Comparison of ENCODE assay signal across 8 cellular contexts in the genomic region with DNA sequence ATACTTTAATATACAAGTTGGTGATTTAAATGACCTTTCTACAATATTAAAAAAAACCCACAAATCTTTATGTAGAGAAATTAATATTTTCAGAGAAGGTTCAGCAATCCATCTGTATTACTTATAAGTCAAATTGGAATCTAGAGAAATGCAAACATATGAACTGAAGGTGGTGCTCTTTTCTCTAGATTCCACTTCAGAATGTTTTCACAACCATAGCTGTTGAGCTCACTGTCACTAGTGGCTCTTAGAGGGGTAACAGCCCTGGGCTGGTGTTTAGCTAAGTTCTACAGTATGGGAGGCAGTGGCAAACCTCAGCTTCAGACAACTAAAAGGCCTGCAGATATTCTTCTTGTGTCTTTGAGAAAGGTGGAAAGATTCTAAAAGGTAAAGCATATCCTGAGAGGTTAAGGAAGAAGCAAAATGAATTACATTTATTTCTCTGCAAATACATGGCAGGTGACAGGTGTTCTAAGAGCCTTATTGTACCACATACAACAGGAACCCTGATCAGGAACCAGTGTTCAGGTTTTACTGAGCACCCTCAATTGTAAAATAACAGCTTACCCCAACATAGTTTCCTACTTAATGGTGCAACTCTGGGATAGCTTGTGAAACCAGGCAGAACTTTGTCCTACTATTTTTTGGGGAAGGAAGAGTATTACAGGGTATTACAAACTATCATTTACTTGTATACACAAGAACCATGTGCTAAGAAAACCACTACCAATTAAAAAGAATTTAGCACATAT. TPM values are rescaled to one million over a fixed set of nuclear protein-coding genes. Genes with fewer than 3 reads are reported as not detected.
DNase-seq lines count a peak whose midpoint lies in the region; ATAC-seq, FAIRE-seq and TF ChIP-seq lines count a peak whose summit lies in the region.

No MANE protein-coding gene starts in this region.

- H3K4me1 ChIP-seq in breast epithelium, result no peaks in the 10 kb centered on the region
- H3K4me1 ChIP-seq in PC-9 (replicated peaks; ENCODE audit: insufficient read depth), result no peaks in the 10 kb centered on the region
- H3K4me1 ChIP-seq in small intestine (ENCODE audit: control insufficient read depth in 2 of 2, insufficient read depth in 1 of 2, low read depth in 1 of 2, low read length in 1 of 2), result no peaks in the 10 kb centered on the region
- no peaks in the 10 kb centered on the region for H3K4me1 ChIP-seq in esophagus muscularis mucosa
- no peaks in the 10 kb centered on the region for H3K4me1 ChIP-seq in gastrocnemius medialis

- no peaks in the 10 kb centered on the region for H4K20me1 ChIP-seq in PC-9 (ENCODE audit: insufficient read depth)

- H3K4me3 ChIP-seq in breast epithelium, result no peak overlapping the region
- H3K4me3 ChIP-seq in PC-9, result no peak overlapping the region
- H3K4me3 ChIP-seq in epithelial cell of proximal tubule (ENCODE audit: low read depth, low read length), result no peak overlapping the region
- no peak overlapping the region for H3K4me3 ChIP-seq in small intestine (ENCODE audit: low read depth in 1 of 2, low read length in 2 of 2)
- no peak overlapping the region for H3K4me3 ChIP-seq in esophagus muscularis mucosa
- H3K4me3 ChIP-seq in gastrocnemius medialis, result no peak overlapping the region

- H2AFZ ChIP-seq in PC-9, result no peak overlapping the region

- intact Hi-C loops in MCF 10A (cut with micrococcal nuclease) (loop anchor here (1.0 to 10.0 kb wide), 3 partner anchors 170 to 527 kb away; no protein-coding TSS in a partner anchor), breast epithelium (cut with DNase I; ENCODE audit: low total_unique reads) (no loop called here), PC-9 (cut with micrococcal nuclease; ENCODE audit: unreplicated experiment) (no loop called here), esophagus muscularis mucosa (cut with DNase I) (no loop called here), gastrocnemius medialis (cut with DNase I; ENCODE audit: low total_unique reads) (no loop called here)

- no peaks in the 10 kb centered on the region for H3F3A ChIP-seq in PC-9 (ENCODE audit: insufficient read depth, low read depth)

- no peak for TF ChIP-seq EP300 in esophagus muscularis mucosa (IDR thresholded peaks at IDR 0.05)

- ATAC-seq in gastrocnemius medialis, result no peak

- no peak overlapping the region for H3K27ac Mint-ChIP-seq in MCF 10A (ENCODE audit: low read depth, unreplicated experiment)

- H3K27ac ChIP-seq in breast epithelium (no peak overlapping the region), PC-9 (no peak overlapping the region), small intestine (ENCODE audit: low read depth in 1 of 2, low read length in 1 of 2) (peak overlapping the region in 1 of 2 donors; percentile 49), esophagus muscularis mucosa (replicated peaks in 1 of 4) (no peak overlapping the region), gastrocnemius medialis (no peak overlapping the region)

- H3K4me1 Mint-ChIP-seq in MCF 10A (ENCODE audit: insufficient read depth, unreplicated experiment), result no peaks in the 10 kb centered on the region

- in situ Hi-C loops in gastrocnemius medialis (cut with MboI; ENCODE audit: low sequenced_read_pairs in 4 of 4), result no loop called here

- TF ChIP-seq POLR2A in breast epithelium (IDR thresholded peaks at IDR 0.05) (no peak), esophagus muscularis mucosa (IDR thresholded peaks at IDR 0.05; ENCODE audit: low read depth) (no peak), gastrocnemius medialis (IDR thresholded peaks at IDR 0.05) (no peak)

- H3K4me2 ChIP-seq in PC-9, result no peak overlapping the region

- no peak overlapping the region for H3K4me3 Mint-ChIP-seq in MCF 10A (ENCODE audit: unreplicated experiment)

- H3K36me3 ChIP-seq in breast epithelium, result no peaks in the 10 kb centered on the region
- no peaks in the 10 kb centered on the region for H3K36me3 ChIP-seq in PC-9 (ENCODE audit: low read depth)
- H3K36me3 ChIP-seq in small intestine (ENCODE audit: control insufficient read depth in 2 of 2, insufficient read depth in 2 of 2, low read length in 2 of 2), result peaks cover 0 to 2% of the 10 kb centered on the region in 2 donors
- peaks cover 0 to 18% (median 6%) of the 10 kb centered on the region in 4 donors for H3K36me3 ChIP-seq in esophagus muscularis mucosa
- H3K36me3 ChIP-seq in gastrocnemius medialis, result no peaks in the 10 kb centered on the region

- H3K9me3 Mint-ChIP-seq in MCF 10A (ENCODE audit: unreplicated experiment), result no peaks in the 10 kb centered on the region

- H3K27me3 ChIP-seq in breast epithelium, result no peaks in the 10 kb centered on the region
- no peaks in the 10 kb centered on the region for H3K27me3 ChIP-seq in PC-9 (ENCODE audit: insufficient read depth, low read depth)
- no peaks in the 10 kb centered on the region for H3K27me3 ChIP-seq in small intestine (ENCODE audit: control insufficient read depth in 2 of 2, insufficient read depth in 2 of 2, low read length in 2 of 2)
- H3K27me3 ChIP-seq in esophagus muscularis mucosa, result no peaks in the 10 kb centered on the region
- H3K27me3 ChIP-seq in gastrocnemius medialis, result no peaks in the 10 kb centered on the region

- CTCF ChIA-PET in MCF 10A (lab: Yijun Ruan, JAX), result interaction anchor here (1.0 to 1.9 kb wide), 6 partner anchors 16 to 187 kb away, joined by 3 to 16 read pairs (median 6); no protein-coding TSS in a partner anchor
- CTCF ChIA-PET in PC-9 (lab: Charles Lee), result interaction anchor here (0.5 to 0.6 kb wide), 2 partner anchors 100 to 173 kb away, joined by 4 to 10 read pairs; no protein-coding TSS in a partner anchor

- peaks cover 21% of the 10 kb centered on the region for H3K36me3 Mint-ChIP-seq in MCF 10A (ENCODE audit: insufficient read depth, unreplicated experiment)

- DNase-seq in MCF 10A (ENCODE audit: unreplicated experiment) (peak; percentile 16), breast epithelium (ENCODE audit: low spot score in 2 of 2) (no peak), PC-9 (no peak), epithelial cell of proximal tubule (ENCODE audit: low read depth) (no peak), small intestine (peak; percentile 29), esophagus muscularis mucosa (ENCODE audit: extremely low spot score) (no peak), middle frontal gyrus (ENCODE audit: extremely low spot score, low spot score) (no peak), gastrocnemius medialis (no peak)

- H3K9me3 ChIP-seq in breast epithelium (no peaks in the 10 kb centered on the region), PC-9 (ENCODE audit: insufficient read depth, low read depth) (no peaks in the 10 kb centered on the region), small intestine (ENCODE audit: control insufficient read depth, low read depth) (no peaks in the 10 kb centered on the region), esophagus muscularis mucosa (no peaks in the 10 kb centered on the region), gastrocnemius medialis (no peaks in the 10 kb centered on the region)

- H3K27me3 Mint-ChIP-seq in MCF 10A (ENCODE audit: insufficient read depth, unreplicated experiment), result no peaks in the 10 kb centered on the region

- POLR2A ChIA-PET in MCF 10A (lab: Yijun Ruan, JAX), result no interaction called here
- POLR2A ChIA-PET in PC-9 (lab: Charles Lee; ENCODE audit: unreplicated experiment), result interaction anchor here (0.5 kb wide), 1 partner anchor 80 kb away, joined by 10 read pairs; no protein-coding TSS in a partner anchor

- FAIRE-seq in small intestine (lab: Jason Lieb, UNC), result no peak

- BruUV-seq in MCF 10A (replicated peaks; lab: Mats Ljungman, UMichigan) (no TSS peak), PC-9 (replicated peaks; lab: Mats Ljungman, UMichigan) (no TSS peak)

- TF ChIP-seq CTCF in MCF 10A (IDR thresholded peaks at IDR 0.05; ENCODE audit: unreplicated experiment) (peak; percentile 23), breast epithelium (IDR thresholded peaks at IDR 0.05) (no peak), PC-9 (conservative IDR thresholded peaks at IDR 0.05) (0 out of 2 replicates have a peak, but pooled peaks have one; percentile 27), epithelial cell of proximal tubule (conservative IDR thresholded peaks at IDR 0.05; ENCODE audit: low read depth, low read length) (peak; percentile 47), esophagus muscularis mucosa (IDR thresholded peaks at IDR 0.05) (peak in 1 of 3 experiments; percentile 15), gastrocnemius medialis (IDR thresholded peaks at IDR 0.05 in 4 of 5, conservative IDR thresholded peaks at IDR 0.05 in 1 of 5) (no peak)

- no peaks in the 10 kb centered on the region for H3K9me2 ChIP-seq in PC-9 (ENCODE audit: insufficient read depth)

- H3K79me2 ChIP-seq in PC-9 (ENCODE audit: low read depth), result no peaks in the 10 kb centered on the region

RNA-seq across cellular contexts. Expression of a gene that starts 56.6 kb away (rescaled TPM):
- total RNA-seq in MCF 10A (2022) (2.6 and 3.5 TPM in 2 replicates), breast epithelium (100 to 1,000 TPM; 146 to 380 (median 311) TPM), PC-9 (2021) (14.0 and 21.2 TPM in 2 replicates), epithelial cell of proximal tubule (21.0 and 22.0 TPM in 2 replicates), esophagus muscularis mucosa (100 to 1,000 TPM; 373 to 639 (median 471) TPM), gastrocnemius medialis (10 to 100 TPM; 37.5 to 84.1 (median 69.4) TPM)
- 10 to 100 TPM; 22.8 to 78.8 (median 27.3) TPM for polyA plus RNA-seq in small intestine

Comparison
In these comparisons a context has a peak if more than half of its experiments do, and no peak if none do; other contexts are left out.
1. DNase-seq: peak in MCF 10A (single experiment) and small intestine (single experiment); none in breast epithelium (0 of 2), PC-9 (0 of 2), epithelial cell of proximal tubule (single experiment), esophagus muscularis mucosa (single experiment), middle frontal gyrus (single experiment) and gastrocnemius medialis (0 of 2).
2. CTCF ChIP-seq: peak in MCF 10A (single experiment), PC-9 (single experiment) and epithelial cell of proximal tubule (single experiment); none in breast epithelium (0 of 3) and gastrocnemius medialis (0 of 5).